In the genomic region with DNA sequence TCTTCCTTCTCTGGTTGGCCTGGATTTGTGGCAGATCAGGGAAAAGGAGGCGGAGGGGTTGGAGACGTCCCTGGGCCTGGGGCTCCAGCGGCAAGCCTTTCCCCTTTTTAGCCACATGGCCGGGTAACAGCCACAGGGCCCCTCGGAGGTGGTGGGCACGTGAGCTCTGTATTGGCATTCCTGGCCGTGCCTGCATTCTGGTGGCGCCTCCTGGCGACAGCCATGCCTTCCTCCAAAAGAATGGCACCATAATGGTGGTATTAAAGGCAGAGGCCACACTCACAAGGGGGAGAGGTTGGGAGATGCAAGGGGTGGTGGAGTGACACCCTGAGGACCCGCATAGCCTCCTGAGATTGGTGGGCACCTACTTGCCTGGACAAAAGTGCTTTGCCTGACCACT, we compare ENCODE assay signal across 20 cellular contexts. TPM values are rescaled to one million over a fixed set of nuclear protein-coding genes. Genes with fewer than 3 reads are reported as not detected.
A peak's percentile ranks its signal among the peaks of the same experiment; 100 is the strongest.
DNase-seq lines count a peak whose midpoint lies in the region; ATAC-seq, FAIRE-seq and TF ChIP-seq lines count a peak whose summit lies in the region.
"Had no signal": no experiment of that assay in that cellular context is flagged by ENCODE, and none has a peak within 500 bp of the region (broad histone marks: within the 10 kb centered on the region; RNA-seq: fewer than 3 reads in every experiment).

No MANE protein-coding gene starts in this region.

- CTCF ChIA-PET in SK-N-SH (lab: Yijun Ruan, JAX), result interaction anchor here (0.6 to 10.9 kb wide), 6 partner anchors 24 to 107 kb away, joined by 3 to 84 read pairs (median 3); no protein-coding TSS in a partner anchor
- CTCF ChIA-PET in PC-3 (lab: Charles Lee), result no interaction called here

- H3K79me2 ChIP-seq in SK-N-SH (ENCODE audit: insufficient read depth) (no peaks in the 10 kb centered on the region), PC-3 (ENCODE audit: low read length) (no peaks in the 10 kb centered on the region)

- no peak for FAIRE-seq in kidney (lab: Jason Lieb, UNC)
- FAIRE-seq: islet of Langerhans had no signal

- H3K9ac ChIP-seq in SK-N-SH (no peak overlapping the region), PC-3 (ENCODE audit: low read length) (no peak overlapping the region), kidney (ENCODE audit: low read length in 2 of 2) (no peak overlapping the region)

- H3K4me1 ChIP-seq in SK-N-SH (ENCODE audit: control insufficient read depth in 1 of 2, insufficient read depth in 2 of 2, low read depth in 1 of 2, low read length in 1 of 2), result peaks cover 18 to 73% of the 10 kb centered on the region in 2 experiments; a peak in 3 of 4 replicates
- peaks cover 10% of the 10 kb centered on the region for H3K4me1 ChIP-seq in PC-3 (ENCODE audit: insufficient read depth, low read length)
- H3K4me1 ChIP-seq in thoracic aorta (ENCODE audit: control insufficient read depth in 1 of 2, low read depth in 2 of 2), result peaks cover 34 to 63% of the 10 kb centered on the region in 2 donors
- H3K4me1 ChIP-seq in kidney (ENCODE audit: control insufficient read depth in 1 of 2, insufficient read depth in 1 of 2, low read depth in 1 of 2, low read length in 2 of 2), result peaks cover 11 to 21% of the 10 kb centered on the region in 2 donors

- no TSS peak for BruUV-seq in PC-3 (replicated peaks; lab: Mats Ljungman, UMichigan)

- H3K9me2 ChIP-seq in SK-N-SH (no peaks in the 10 kb centered on the region), PC-3 (replicated peaks; ENCODE audit: low read length) (no peaks in the 10 kb centered on the region)

- POLR2A ChIA-PET in SK-N-SH (lab: Yijun Ruan, JAX) (no interaction called here), PC-3 (lab: Charles Lee; ENCODE audit: unreplicated experiment) (no interaction called here)

- H3K4me3 ChIP-seq in SK-N-SH (ENCODE audit: low read depth in 2 of 2, low read length in 1 of 2) (no peak overlapping the region), PC-3 (ENCODE audit: low read length) (no peak overlapping the region), fibroblast of villous mesenchyme (ENCODE audit: low read depth, low read length) (no peak overlapping the region), thoracic aorta (no peak overlapping the region), kidney (ENCODE audit: low read length in 2 of 2) (no peak overlapping the region)
- H3K4me3 ChIP-seq: skin epidermis, uterus had no signal

- no peak overlapping the region for H2AFZ ChIP-seq in SK-N-SH (ENCODE audit: low read depth)
- no peak overlapping the region for H2AFZ ChIP-seq in PC-3 (ENCODE audit: low read length)

- H3K4me2 ChIP-seq in SK-N-SH (no peak overlapping the region), PC-3 (ENCODE audit: low read length) (no peak overlapping the region)

- TF ChIP-seq EP300 in SK-N-SH (IDR thresholded peaks at IDR 0.05; ENCODE audit: borderline replicate concordance in 1 of 2, low read depth in 1 of 2, low read length in 1 of 2), result no peak

- peak; percentile 21; the same call in 1 of the 2 replicates for TF ChIP-seq RAD21 in SK-N-SH (IDR thresholded peaks at IDR 0.05; ENCODE audit: low read length)

- intact Hi-C loops in PC-3 (cut with micrococcal nuclease), result no loop called here
- intact Hi-C loops in kidney (cut with DNase I), result no loop called here

- no peak for DNase-seq in SK-N-SH
- no peak for DNase-seq in PC-3
- no peak for DNase-seq in fibroblast of villous mesenchyme (ENCODE audit: low read depth)
- DNase-seq in thoracic aorta (ENCODE audit: low spot score), result no peak
- DNase-seq in kidney, result no peak
- no peak for DNase-seq in midbrain (lab: John Stamatoyannopoulos, UW)
- DNase-seq: activated CD8-positive, alpha-beta T cell treated with anti-CD3 and anti-CD28 coated beads, Interleukin-2, amount 10 ng/mL, durations not matched to agents 7 days and 5 days; activated gamma-delta T cell; central memory CD4-positive, alpha-beta T cell; DMS153; NCI-H1092; uterus had no signal

- H3K9me3 ChIP-seq in SK-N-SH (no peaks in the 10 kb centered on the region), PC-3 (ENCODE audit: low read length) (no peaks in the 10 kb centered on the region), thoracic aorta (no peaks in the 10 kb centered on the region), kidney (ENCODE audit: control insufficient read depth in 1 of 2, low read length in 2 of 2) (no peaks in the 10 kb centered on the region)
- H3K9me3 ChIP-seq: uterus had no signal

- WGBS in SK-N-SH (ENCODE audit: low lambda C conversion rate), result 96% methylated on average over 4 of the region's 10 CpGs

- no peaks in the 10 kb centered on the region for H4K20me1 ChIP-seq in SK-N-SH (ENCODE audit: insufficient read depth)
- H4K20me1 ChIP-seq in PC-3 (ENCODE audit: low read length), result no peaks in the 10 kb centered on the region

- no peaks in the 10 kb centered on the region for H3K36me3 ChIP-seq in SK-N-SH (replicated peaks in 1 of 2; ENCODE audit: control insufficient read depth in 1 of 2, insufficient read depth in 2 of 2, low read length in 1 of 2)
- H3K36me3 ChIP-seq in PC-3 (ENCODE audit: low read depth, low read length), result no peaks in the 10 kb centered on the region
- no peaks in the 10 kb centered on the region for H3K36me3 ChIP-seq in thoracic aorta
- H3K36me3 ChIP-seq in kidney (ENCODE audit: control insufficient read depth in 1 of 2, insufficient read depth in 2 of 2, low read length in 2 of 2), result no peaks in the 10 kb centered on the region
- H3K36me3 ChIP-seq: uterus had no signal

- H3K27me3 ChIP-seq in SK-N-SH (ENCODE audit: insufficient read depth) (no peaks in the 10 kb centered on the region), PC-3 (ENCODE audit: low read length) (no peaks in the 10 kb centered on the region), thoracic aorta (replicated peaks; ENCODE audit: insufficient read depth) (no peaks in the 10 kb centered on the region)
- H3K27me3 ChIP-seq: uterus had no signal

- no peak overlapping the region for H3K27ac ChIP-seq in SK-N-SH (ENCODE audit: low read depth in 2 of 2, low read length in 1 of 2)
- H3K27ac ChIP-seq in PC-3 (ENCODE audit: low read length), result no peak overlapping the region
- H3K27ac ChIP-seq in thoracic aorta, result peak overlapping the region; percentile 90 to 98
- peak overlapping the region in 1 of 2 donors; percentile 3 for H3K27ac ChIP-seq in kidney (ENCODE audit: low read depth in 2 of 2, low read length in 2 of 2)

- no peak for TF ChIP-seq CTCF in SK-N-SH (IDR thresholded peaks at IDR 0.05)
- TF ChIP-seq CTCF in PC-3 (conservative IDR thresholded peaks at IDR 0.05; ENCODE audit: low read depth, low read length), result 0 out of 2 replicates have a peak, but pooled peaks have one; percentile 17
- peak; percentile 16 for TF ChIP-seq CTCF in fibroblast of villous mesenchyme (IDR thresholded peaks at IDR 0.05; ENCODE audit: insufficient read depth, low read depth, low read length)
- no peak for TF ChIP-seq CTCF in thoracic aorta (IDR thresholded peaks at IDR 0.05)
- TF ChIP-seq CTCF in kidney (IDR thresholded peaks at IDR 0.05; ENCODE audit: borderline replicate concordance, extremely low read depth, insufficient read depth), result no peak

- H3F3A ChIP-seq in SK-N-SH (replicated peaks; ENCODE audit: insufficient read depth), result peaks cover 4% of the 10 kb centered on the region
- H3F3A ChIP-seq in PC-3 (ENCODE audit: low read length, unreplicated experiment), result no peaks in the 10 kb centered on the region

- no peak for ATAC-seq in SK-N-SH treated with all-trans-retinoic acid at 6 μM for 48 hours
- ATAC-seq in PC-3, result no peak
- ATAC-seq in thoracic aorta (ENCODE audit: insufficient number of reproducible peaks, low FRiP score, low read depth), result no peak
- ATAC-seq in HG03460 (IDR thresholded peaks at IDR 0.05; ENCODE audit: unreplicated experiment), result no peak
- ATAC-seq: activated CD8-positive, alpha-beta T cell treated with anti-CD3 and anti-CD28 coated beads, Interleukin-2, amount 10 ng/mL, durations not matched to agents 7 days and 5 days; HCT116 had no signal

TF ChIP-seq in SK-N-SH, 30 proteins besides CTCF, POLR2A, EP300 and RAD21 (continues in another document):
- no peak for TF ChIP-seq NRF1 (IDR thresholded peaks at IDR 0.05; ENCODE audit: low read depth, low read length)
- TF ChIP-seq RFX5 (IDR thresholded peaks at IDR 0.05; ENCODE audit: low read length), result no peak
- no peak for TF ChIP-seq MEF2A (IDR thresholded peaks at IDR 0.05; ENCODE audit: borderline replicate concordance, low read depth)
- no peak for TF ChIP-seq RCOR1 (IDR thresholded peaks at IDR 0.05; ENCODE audit: low read length)
- no peak for TF ChIP-seq POLR2AphosphoS5 (IDR thresholded peaks at IDR 0.05; ENCODE audit: low read depth, low read length)
- no peak for TF ChIP-seq GABPA (IDR thresholded peaks at IDR 0.05; ENCODE audit: low read depth)
- TF ChIP-seq NFIC (IDR thresholded peaks at IDR 0.05; ENCODE audit: borderline replicate concordance), result no peak

TF ChIP-seq in SK-N-SH treated with all-trans-retinoic acid at 6 μM for 48 hours, 23 proteins besides CTCF, POLR2A, EP300 and RAD21 (continues in another document):
- no peak for TF ChIP-seq ISL1 (CRISPR knock-in tag; IDR thresholded peaks at IDR 0.05)
- no peak for TF ChIP-seq ESRRG (CRISPR knock-in tag; IDR thresholded peaks at IDR 0.05)
- TF ChIP-seq GLIS3 (CRISPR knock-in tag; IDR thresholded peaks at IDR 0.05), result no peak
- TF ChIP-seq, protein P1, sequence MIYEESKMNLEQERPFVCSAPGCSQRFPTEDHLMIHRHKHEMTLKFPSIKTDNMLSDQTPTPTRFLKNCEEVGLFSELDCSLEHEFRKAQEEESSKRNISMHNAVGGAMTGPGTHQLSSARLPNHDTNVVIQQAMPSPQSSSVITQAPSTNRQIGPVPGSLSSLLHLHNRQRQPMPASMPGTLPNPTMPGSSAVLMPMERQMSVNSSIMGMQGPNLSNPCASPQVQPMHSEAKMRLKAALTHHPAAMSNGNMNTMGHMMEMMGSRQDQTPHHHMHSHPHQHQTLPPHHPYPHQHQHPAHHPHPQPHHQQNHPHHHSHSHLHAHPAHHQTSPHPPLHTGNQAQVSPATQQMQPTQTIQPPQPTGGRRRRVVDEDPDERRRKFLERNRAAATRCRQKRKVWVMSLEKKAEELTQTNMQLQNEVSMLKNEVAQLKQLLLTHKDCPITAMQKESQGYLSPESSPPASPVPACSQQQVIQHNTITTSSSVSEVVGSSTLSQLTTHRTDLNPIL (CRISPR knock-in tag; IDR thresholded peaks at IDR 0.05; ENCODE audit: low read depth), result no peak
- no peak for TF ChIP-seq PPARA (CRISPR knock-in tag; IDR thresholded peaks at IDR 0.05; ENCODE audit: borderline replicate concordance)

RNA-seq across cellular contexts. Expression of gene AQP1, which starts 3.0 kb away (rescaled TPM):
- polyA plus RNA-seq in SK-N-SH (2012; rRNA removed) (1.7 and 2.4 TPM in 2 replicates), kidney (ENCODE audit: insufficient read depth, low read depth, low replicate concordance) (617 TPM)
- 1.5 and 1.6 TPM in 2 replicates for polyA plus RNA-seq in SK-N-SH (2012; cell fraction: cytosol; rRNA removed)
- 7.0 and 8.4 TPM in 2 replicates for polyA plus RNA-seq in SK-N-SH (2012; cell fraction: nucleus; rRNA removed)
- total RNA-seq in PC-3 (2014; rRNA removed) (0.81 and 1.2 TPM in 2 replicates), fibroblast of villous mesenchyme (11.9 and 25.0 TPM in 2 replicates), thoracic aorta (1,000 to 10,000 TPM; 1,262 to 1,768 TPM), kidney (291 TPM)

RNA-seq across cellular contexts. Expression of gene GHRHR, which starts 55.1 kb away (rescaled TPM):
- polyA plus RNA-seq in SK-N-SH (2012; rRNA removed), result not detected in 2 replicates
- not detected in 2 replicates for polyA plus RNA-seq in SK-N-SH (2012; cell fraction: cytosol; rRNA removed)
- not detected in 2 replicates for polyA plus RNA-seq in SK-N-SH (2012; cell fraction: nucleus; rRNA removed)
- not detected in 2 replicates for total RNA-seq in PC-3 (2014; rRNA removed)
- total RNA-seq in fibroblast of villous mesenchyme, result not detected in 2 replicates
- not detected for total RNA-seq in thoracic aorta
- not detected for total RNA-seq in kidney
- polyA plus RNA-seq in kidney (ENCODE audit: insufficient read depth, low read depth, low replicate concordance), result 0.75 TPM
- total RNA-seq: activated CD8-positive, alpha-beta T cell treated with anti-CD3 and anti-CD28 coated beads, Interleukin-2, amount 10 ng/mL, durations not matched to agents 7 days and 5 days; fibroblast of lung; myocyte; RPMI7951; uterus had no signal
- polyA plus RNA-seq: fibroblast of lung had no signal

Comparison
In these comparisons a context has a peak if more than half of its experiments do, and no peak if none do; other contexts are left out.
1. H3K27ac ChIP-seq: peak in thoracic aorta (2 of 2); none in SK-N-SH (0 of 2) and PC-3 (single experiment).
2. CTCF ChIP-seq: peak in PC-3 (single experiment) and fibroblast of villous mesenchyme (single experiment); none in SK-N-SH (single experiment), thoracic aorta (single experiment) and kidney (single experiment).